Comparison of ENCODE assay signal across 1 cellular context in the genomic region with DNA sequence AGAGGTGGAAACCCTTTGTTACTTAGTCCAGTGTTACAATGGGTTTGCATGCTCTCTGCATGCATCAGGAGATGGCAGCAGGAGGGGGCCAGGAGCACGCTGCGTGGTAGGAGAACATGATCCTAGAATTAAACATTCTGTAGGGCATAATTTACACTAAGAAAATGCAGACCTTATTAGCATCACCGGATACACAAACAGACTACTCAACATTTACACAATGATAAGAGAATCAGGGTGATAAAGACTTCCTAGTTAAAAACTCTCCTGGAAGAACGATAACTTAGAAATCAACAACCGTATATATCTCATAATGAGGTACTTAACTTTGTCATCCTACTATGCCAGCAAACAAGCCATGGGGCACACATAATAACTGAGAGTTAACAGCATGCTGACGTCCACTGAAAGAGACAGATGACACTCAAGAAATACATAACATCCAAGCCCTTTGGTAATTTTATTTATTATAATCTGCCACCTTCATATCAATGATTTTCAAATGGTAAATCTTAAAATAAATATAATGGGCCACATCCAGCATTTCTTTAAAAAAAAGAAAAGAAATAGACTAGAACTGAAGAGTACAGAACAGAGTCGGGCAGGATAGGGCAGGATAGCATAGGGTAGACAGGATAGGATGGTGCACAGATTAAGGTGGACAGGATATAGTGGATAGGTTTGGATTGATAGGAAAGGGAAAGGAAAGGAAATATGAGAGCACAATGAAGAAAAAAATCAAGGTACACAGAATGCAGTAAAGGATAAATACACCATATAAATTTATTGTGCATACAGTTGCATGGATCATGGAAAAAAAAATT.
TF ChIP-seq lines count a peak whose summit lies in the region.

No MANE protein-coding gene starts in this region.

TF ChIP-seq in HEK293, 187 proteins besides CTCF, POLR2A, EP300 and RAD21 (continued from another document):
- TF ChIP-seq, protein P1, sequence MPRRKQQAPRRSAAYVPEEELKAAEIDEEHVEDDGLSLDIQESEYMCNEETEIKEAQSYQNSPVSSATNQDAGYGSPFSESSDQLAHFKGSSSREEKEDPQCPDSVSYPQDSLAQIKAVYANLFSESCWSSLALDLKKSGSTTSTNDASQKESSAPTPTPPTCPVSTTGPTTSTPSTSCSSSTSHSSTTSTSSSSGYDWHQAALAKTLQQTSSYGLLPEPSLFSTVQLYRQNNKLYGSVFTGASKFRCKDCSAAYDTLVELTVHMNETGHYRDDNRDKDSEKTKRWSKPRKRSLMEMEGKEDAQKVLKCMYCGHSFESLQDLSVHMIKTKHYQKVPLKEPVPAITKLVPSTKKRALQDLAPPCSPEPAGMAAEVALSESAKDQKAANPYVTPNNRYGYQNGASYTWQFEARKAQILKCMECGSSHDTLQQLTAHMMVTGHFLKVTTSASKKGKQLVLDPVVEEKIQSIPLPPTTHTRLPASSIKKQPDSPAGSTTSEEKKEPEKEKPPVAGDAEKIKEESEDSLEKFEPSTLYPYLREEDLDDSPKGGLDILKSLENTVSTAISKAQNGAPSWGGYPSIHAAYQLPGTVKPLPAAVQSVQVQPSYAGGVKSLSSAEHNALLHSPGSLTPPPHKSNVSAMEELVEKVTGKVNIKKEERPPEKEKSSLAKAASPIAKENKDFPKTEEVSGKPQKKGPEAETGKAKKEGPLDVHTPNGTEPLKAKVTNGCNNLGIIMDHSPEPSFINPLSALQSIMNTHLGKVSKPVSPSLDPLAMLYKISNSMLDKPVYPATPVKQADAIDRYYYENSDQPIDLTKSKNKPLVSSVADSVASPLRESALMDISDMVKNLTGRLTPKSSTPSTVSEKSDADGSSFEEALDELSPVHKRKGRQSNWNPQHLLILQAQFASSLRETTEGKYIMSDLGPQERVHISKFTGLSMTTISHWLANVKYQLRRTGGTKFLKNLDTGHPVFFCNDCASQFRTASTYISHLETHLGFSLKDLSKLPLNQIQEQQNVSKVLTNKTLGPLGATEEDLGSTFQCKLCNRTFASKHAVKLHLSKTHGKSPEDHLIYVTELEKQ (tag by site-specific recombination; IDR thresholded peaks at IDR 0.05; ENCODE audit: borderline replicate concordance): peak; percentile 80
- TF ChIP-seq ZNF416 (tag by site-specific recombination; IDR thresholded peaks at IDR 0.05) (no peak), YY1 (tag by site-specific recombination; IDR thresholded peaks at IDR 0.05) (no peak), ZNF785 (tag by site-specific recombination; IDR thresholded peaks at IDR 0.05) (no peak), ZNF701 (tag by site-specific recombination; IDR thresholded peaks at IDR 0.05) (no peak), ZNF426 (tag by site-specific recombination; IDR thresholded peaks at IDR 0.05) (no peak), MEIS1 (CRISPR knock-in tag; IDR thresholded peaks at IDR 0.05; ENCODE audit: borderline replicate concordance) (no peak), ZNF138 (tag by site-specific recombination; IDR thresholded peaks at IDR 0.05; ENCODE audit: borderline replicate concordance) (no peak), ZNF747 (tag by site-specific recombination; IDR thresholded peaks at IDR 0.05) (no peak), REPIN1 (tag by site-specific recombination; IDR thresholded peaks at IDR 0.05; ENCODE audit: low read depth) (no peak), ZFP37 (tag by site-specific recombination; IDR thresholded peaks at IDR 0.05) (no peak), ZNF600 (tag by site-specific recombination; IDR thresholded peaks at IDR 0.05) (peak; percentile 26; the same call in 1 of the 2 replicates), ZBTB48 (tag by site-specific recombination; IDR thresholded peaks at IDR 0.05) (no peak), OSR2 (tag by site-specific recombination; IDR thresholded peaks at IDR 0.05) (peak; percentile 97), ZNF544 (tag by site-specific recombination; IDR thresholded peaks at IDR 0.05) (no peak), ZBTB21 (tag by site-specific recombination; IDR thresholded peaks at IDR 0.05) (0 out of 2 replicates have a peak, but pooled peaks have one; percentile 18), ZNF792 (tag by site-specific recombination; IDR thresholded peaks at IDR 0.05) (no peak), ZNF350 (tag by site-specific recombination; IDR thresholded peaks at IDR 0.05) (no peak), ZNF214 (tag by site-specific recombination; IDR thresholded peaks at IDR 0.05; ENCODE audit: borderline replicate concordance) (no peak), ZBTB17 (tag by site-specific recombination; IDR thresholded peaks at IDR 0.05) (peak; percentile 78), ZNF37A (tag by site-specific recombination; IDR thresholded peaks at IDR 0.05) (no peak), ZNF341 (tag by site-specific recombination; IDR thresholded peaks at IDR 0.05; ENCODE audit: low read depth) (no peak)
- TF ChIP-seq, protein P2, sequence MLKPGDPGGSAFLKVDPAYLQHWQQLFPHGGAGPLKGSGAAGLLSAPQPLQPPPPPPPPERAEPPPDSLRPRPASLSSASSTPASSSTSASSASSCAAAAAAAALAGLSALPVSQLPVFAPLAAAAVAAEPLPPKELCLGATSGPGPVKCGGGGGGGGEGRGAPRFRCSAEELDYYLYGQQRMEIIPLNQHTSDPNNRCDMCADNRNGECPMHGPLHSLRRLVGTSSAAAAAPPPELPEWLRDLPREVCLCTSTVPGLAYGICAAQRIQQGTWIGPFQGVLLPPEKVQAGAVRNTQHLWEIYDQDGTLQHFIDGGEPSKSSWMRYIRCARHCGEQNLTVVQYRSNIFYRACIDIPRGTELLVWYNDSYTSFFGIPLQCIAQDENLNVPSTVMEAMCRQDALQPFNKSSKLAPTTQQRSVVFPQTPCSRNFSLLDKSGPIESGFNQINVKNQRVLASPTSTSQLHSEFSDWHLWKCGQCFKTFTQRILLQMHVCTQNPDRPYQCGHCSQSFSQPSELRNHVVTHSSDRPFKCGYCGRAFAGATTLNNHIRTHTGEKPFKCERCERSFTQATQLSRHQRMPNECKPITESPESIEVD (tag by site-specific recombination; IDR thresholded peaks at IDR 0.05): peak; percentile 100
- TF ChIP-seq, protein P3, sequence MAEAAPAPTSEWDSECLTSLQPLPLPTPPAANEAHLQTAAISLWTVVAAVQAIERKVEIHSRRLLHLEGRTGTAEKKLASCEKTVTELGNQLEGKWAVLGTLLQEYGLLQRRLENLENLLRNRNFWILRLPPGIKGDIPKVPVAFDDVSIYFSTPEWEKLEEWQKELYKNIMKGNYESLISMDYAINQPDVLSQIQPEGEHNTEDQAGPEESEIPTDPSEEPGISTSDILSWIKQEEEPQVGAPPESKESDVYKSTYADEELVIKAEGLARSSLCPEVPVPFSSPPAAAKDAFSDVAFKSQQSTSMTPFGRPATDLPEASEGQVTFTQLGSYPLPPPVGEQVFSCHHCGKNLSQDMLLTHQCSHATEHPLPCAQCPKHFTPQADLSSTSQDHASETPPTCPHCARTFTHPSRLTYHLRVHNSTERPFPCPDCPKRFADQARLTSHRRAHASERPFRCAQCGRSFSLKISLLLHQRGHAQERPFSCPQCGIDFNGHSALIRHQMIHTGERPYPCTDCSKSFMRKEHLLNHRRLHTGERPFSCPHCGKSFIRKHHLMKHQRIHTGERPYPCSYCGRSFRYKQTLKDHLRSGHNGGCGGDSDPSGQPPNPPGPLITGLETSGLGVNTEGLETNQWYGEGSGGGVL (tag by site-specific recombination; IDR thresholded peaks at IDR 0.05): no peak
- TF ChIP-seq, protein P4, sequence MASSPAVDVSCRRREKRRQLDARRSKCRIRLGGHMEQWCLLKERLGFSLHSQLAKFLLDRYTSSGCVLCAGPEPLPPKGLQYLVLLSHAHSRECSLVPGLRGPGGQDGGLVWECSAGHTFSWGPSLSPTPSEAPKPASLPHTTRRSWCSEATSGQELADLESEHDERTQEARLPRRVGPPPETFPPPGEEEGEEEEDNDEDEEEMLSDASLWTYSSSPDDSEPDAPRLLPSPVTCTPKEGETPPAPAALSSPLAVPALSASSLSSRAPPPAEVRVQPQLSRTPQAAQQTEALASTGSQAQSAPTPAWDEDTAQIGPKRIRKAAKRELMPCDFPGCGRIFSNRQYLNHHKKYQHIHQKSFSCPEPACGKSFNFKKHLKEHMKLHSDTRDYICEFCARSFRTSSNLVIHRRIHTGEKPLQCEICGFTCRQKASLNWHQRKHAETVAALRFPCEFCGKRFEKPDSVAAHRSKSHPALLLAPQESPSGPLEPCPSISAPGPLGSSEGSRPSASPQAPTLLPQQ (tag by site-specific recombination; IDR thresholded peaks at IDR 0.05): no peak
- TF ChIP-seq, protein P5, sequence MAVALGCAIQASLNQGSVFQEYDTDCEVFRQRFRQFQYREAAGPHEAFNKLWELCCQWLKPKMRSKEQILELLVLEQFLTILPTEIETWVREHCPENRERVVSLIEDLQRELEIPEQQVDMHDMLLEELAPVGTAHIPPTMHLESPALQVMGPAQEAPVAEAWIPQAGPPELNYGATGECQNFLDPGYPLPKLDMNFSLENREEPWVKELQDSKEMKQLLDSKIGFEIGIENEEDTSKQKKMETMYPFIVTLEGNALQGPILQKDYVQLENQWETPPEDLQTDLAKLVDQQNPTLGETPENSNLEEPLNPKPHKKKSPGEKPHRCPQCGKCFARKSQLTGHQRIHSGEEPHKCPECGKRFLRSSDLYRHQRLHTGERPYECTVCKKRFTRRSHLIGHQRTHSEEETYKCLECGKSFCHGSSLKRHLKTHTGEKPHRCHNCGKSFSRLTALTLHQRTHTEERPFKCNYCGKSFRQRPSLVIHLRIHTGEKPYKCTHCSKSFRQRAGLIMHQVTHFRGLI (tag by site-specific recombination; IDR thresholded peaks at IDR 0.05): no peak
